1 cellular context compared by ENCODE assay signal in the genomic region with DNA sequence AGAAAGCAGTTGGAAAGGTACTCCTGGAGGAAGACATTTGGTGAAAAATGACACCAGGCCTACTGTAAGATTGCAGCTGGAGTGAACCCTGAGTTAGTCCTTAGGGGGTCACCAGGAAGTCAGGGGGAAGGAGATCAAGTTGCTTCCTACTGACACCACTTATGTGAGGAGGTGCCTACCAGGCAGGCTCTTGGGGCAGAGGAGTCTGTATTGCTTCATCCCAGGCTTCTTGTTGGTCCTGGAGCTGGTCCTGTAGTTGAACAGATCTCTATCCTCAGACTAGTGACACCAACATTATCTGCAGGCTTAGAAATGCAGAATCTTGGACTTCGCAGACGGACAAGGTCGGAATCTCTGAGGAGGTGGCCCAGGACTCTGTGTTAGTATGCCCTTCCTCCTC.
TF ChIP-seq lines count a peak whose summit lies in the region.

No MANE protein-coding gene starts in this region.

TF ChIP-seq in H1, 55 proteins besides CTCF, POLR2A, EP300 and RAD21 (continued from another document):
- TF ChIP-seq RXRA (IDR thresholded peaks at IDR 0.05; ENCODE audit: insufficient read depth, low read depth, low read length) (no peak), HDAC2 (IDR thresholded peaks at IDR 0.05; ENCODE audit: borderline replicate concordance in 1 of 2, low read depth in 2 of 2, low read length in 2 of 2) (no peak)
